In genomic region chr7:100101016-100101862, GRCh38 we compare ENCODE assay signal across 1 cellular context.
A peak's percentile ranks its signal among the peaks of the same experiment; 100 is the strongest.
TF ChIP-seq lines count a peak whose summit lies in the region.

A gene with protein sequence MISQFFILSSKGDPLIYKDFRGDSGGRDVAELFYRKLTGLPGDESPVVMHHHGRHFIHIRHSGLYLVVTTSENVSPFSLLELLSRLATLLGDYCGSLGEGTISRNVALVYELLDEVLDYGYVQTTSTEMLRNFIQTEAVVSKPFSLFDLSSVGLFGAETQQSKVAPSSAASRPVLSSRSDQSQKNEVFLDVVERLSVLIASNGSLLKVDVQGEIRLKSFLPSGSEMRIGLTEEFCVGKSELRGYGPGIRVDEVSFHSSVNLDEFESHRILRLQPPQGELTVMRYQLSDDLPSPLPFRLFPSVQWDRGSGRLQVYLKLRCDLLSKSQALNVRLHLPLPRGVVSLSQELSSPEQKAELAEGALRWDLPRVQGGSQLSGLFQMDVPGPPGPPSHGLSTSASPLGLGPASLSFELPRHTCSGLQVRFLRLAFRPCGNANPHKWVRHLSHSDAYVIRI (plus strand): TSS chr7:100101643. CDS start chr7:100101715, 72 bp downstream.
MCM7 (minus strand) TSS chr7:100101397; CDS start chr7:100101294, 103 bp downstream.

TF ChIP-seq in HEK293, 187 proteins besides CTCF, POLR2A, EP300 and RAD21 (continued from another document):
- TF ChIP-seq, protein P1, sequence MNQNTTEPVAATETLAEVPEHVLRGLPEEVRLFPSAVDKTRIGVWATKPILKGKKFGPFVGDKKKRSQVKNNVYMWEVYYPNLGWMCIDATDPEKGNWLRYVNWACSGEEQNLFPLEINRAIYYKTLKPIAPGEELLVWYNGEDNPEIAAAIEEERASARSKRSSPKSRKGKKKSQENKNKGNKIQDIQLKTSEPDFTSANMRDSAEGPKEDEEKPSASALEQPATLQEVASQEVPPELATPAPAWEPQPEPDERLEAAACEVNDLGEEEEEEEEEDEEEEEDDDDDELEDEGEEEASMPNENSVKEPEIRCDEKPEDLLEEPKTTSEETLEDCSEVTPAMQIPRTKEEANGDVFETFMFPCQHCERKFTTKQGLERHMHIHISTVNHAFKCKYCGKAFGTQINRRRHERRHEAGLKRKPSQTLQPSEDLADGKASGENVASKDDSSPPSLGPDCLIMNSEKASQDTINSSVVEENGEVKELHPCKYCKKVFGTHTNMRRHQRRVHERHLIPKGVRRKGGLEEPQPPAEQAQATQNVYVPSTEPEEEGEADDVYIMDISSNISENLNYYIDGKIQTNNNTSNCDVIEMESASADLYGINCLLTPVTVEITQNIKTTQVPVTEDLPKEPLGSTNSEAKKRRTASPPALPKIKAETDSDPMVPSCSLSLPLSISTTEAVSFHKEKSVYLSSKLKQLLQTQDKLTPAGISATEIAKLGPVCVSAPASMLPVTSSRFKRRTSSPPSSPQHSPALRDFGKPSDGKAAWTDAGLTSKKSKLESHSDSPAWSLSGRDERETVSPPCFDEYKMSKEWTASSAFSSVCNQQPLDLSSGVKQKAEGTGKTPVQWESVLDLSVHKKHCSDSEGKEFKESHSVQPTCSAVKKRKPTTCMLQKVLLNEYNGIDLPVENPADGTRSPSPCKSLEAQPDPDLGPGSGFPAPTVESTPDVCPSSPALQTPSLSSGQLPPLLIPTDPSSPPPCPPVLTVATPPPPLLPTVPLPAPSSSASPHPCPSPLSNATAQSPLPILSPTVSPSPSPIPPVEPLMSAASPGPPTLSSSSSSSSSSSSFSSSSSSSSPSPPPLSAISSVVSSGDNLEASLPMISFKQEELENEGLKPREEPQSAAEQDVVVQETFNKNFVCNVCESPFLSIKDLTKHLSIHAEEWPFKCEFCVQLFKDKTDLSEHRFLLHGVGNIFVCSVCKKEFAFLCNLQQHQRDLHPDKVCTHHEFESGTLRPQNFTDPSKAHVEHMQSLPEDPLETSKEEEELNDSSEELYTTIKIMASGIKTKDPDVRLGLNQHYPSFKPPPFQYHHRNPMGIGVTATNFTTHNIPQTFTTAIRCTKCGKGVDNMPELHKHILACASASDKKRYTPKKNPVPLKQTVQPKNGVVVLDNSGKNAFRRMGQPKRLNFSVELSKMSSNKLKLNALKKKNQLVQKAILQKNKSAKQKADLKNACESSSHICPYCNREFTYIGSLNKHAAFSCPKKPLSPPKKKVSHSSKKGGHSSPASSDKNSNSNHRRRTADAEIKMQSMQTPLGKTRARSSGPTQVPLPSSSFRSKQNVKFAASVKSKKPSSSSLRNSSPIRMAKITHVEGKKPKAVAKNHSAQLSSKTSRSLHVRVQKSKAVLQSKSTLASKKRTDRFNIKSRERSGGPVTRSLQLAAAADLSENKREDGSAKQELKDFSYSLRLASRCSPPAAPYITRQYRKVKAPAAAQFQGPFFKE (tag by site-specific recombination; IDR thresholded peaks at IDR 0.05; ENCODE audit: borderline replicate concordance), result 0 out of 2 replicates have a peak, but pooled peaks have one; percentile 12
- no peak; the same call in 1 of the 2 replicates for TF ChIP-seq ZFP69B (tag by site-specific recombination; IDR thresholded peaks at IDR 0.05)
- peak; percentile 33; the same call in 1 of the 2 replicates for TF ChIP-seq ZSCAN30 (tag by site-specific recombination; IDR thresholded peaks at IDR 0.05)
- peak; percentile 62; the same call in 1 of the 2 replicates for TF ChIP-seq HIC1 (tag by site-specific recombination; IDR thresholded peaks at IDR 0.05)
- TF ChIP-seq ZNF660 (tag by site-specific recombination; IDR thresholded peaks at IDR 0.05), result no peak
- TF ChIP-seq ZFP41 (tag by site-specific recombination; IDR thresholded peaks at IDR 0.05; ENCODE audit: borderline replicate concordance), result no peak
- TF ChIP-seq ZFHX2 (tag by site-specific recombination; conservative IDR thresholded peaks at IDR 0.05), result peak; percentile 62
- peak; percentile 78 for TF ChIP-seq ZBTB8A (tag by site-specific recombination; IDR thresholded peaks at IDR 0.05)
- no peak for TF ChIP-seq ZNF37A (tag by site-specific recombination; IDR thresholded peaks at IDR 0.05)
- TF ChIP-seq ZNF654 (tag by site-specific recombination; IDR thresholded peaks at IDR 0.05; ENCODE audit: low read depth), result no peak
- TF ChIP-seq ZNF398 (tag by site-specific recombination; IDR thresholded peaks at IDR 0.05), result no peak
- peak; percentile 73 for TF ChIP-seq ZBTB26 (tag by site-specific recombination; optimal IDR thresholded peaks at IDR 0.05)
- TF ChIP-seq SALL2 (tag by site-specific recombination; IDR thresholded peaks at IDR 0.05; ENCODE audit: borderline replicate concordance), result no peak
- 0 out of 2 replicates have a peak, but pooled peaks have one; percentile 32 for TF ChIP-seq ZNF837 (tag by site-specific recombination; IDR thresholded peaks at IDR 0.05)
- TF ChIP-seq EGR2 (tag by site-specific recombination; IDR thresholded peaks at IDR 0.05; ENCODE audit: low read depth), result peak; percentile 39; the same call in 1 of the 2 replicates
- no peak for TF ChIP-seq ZNF16 (tag by site-specific recombination; IDR thresholded peaks at IDR 0.05; ENCODE audit: low read depth)
- TF ChIP-seq KLF10 (tag by site-specific recombination; IDR thresholded peaks at IDR 0.05), result peak; percentile 12; the same call in 1 of the 2 replicates
- TF ChIP-seq ZNF239 (tag by site-specific recombination; IDR thresholded peaks at IDR 0.05), result 0 out of 2 replicates have a peak, but pooled peaks have one; percentile 42
- no peak for TF ChIP-seq HOXC10 (CRISPR knock-in tag; IDR thresholded peaks at IDR 0.05)
- TF ChIP-seq ZSCAN23 (tag by site-specific recombination; IDR thresholded peaks at IDR 0.05), result peak; percentile 85; the same call in 1 of the 2 replicates
- peak; percentile 96 for TF ChIP-seq ZNF341 (tag by site-specific recombination; IDR thresholded peaks at IDR 0.05; ENCODE audit: low read depth)
- peak; percentile 11; the same call in 1 of the 2 replicates for TF ChIP-seq ZNF629 (tag by site-specific recombination; IDR thresholded peaks at IDR 0.05)
- 0 out of 2 replicates have a peak, but pooled peaks have one; percentile 23 for TF ChIP-seq ZBTB21 (tag by site-specific recombination; IDR thresholded peaks at IDR 0.05)
- peak; percentile 40; the same call in 1 of the 2 replicates for TF ChIP-seq ZNF157 (tag by site-specific recombination; IDR thresholded peaks at IDR 0.05)
- no peak for TF ChIP-seq ZNF280C (tag by site-specific recombination; IDR thresholded peaks at IDR 0.05)
- peak; percentile 99 for TF ChIP-seq SCRT2 (tag by site-specific recombination; IDR thresholded peaks at IDR 0.05)
- TF ChIP-seq BCL11B (tag by site-specific recombination; IDR thresholded peaks at IDR 0.05; ENCODE audit: low read depth), result peak; percentile 94
- TF ChIP-seq ZNF843 (tag by site-specific recombination; IDR thresholded peaks at IDR 0.05), result peak; percentile 31; the same call in 1 of the 2 replicates
- peak; percentile 43 for TF ChIP-seq ZXDB (tag by site-specific recombination; IDR thresholded peaks at IDR 0.05)
- TF ChIP-seq, protein P2, sequence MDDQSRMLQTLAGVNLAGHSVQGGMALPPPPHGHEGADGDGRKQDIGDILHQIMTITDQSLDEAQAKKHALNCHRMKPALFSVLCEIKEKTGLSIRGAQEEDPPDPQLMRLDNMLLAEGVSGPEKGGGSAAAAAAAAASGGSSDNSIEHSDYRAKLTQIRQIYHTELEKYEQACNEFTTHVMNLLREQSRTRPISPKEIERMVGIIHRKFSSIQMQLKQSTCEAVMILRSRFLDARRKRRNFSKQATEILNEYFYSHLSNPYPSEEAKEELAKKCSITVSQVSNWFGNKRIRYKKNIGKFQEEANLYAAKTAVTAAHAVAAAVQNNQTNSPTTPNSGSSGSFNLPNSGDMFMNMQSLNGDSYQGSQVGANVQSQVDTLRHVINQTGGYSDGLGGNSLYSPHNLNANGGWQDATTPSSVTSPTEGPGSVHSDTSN (CRISPR knock-in tag; IDR thresholded peaks at IDR 0.05), result peak; percentile 98
- peak; percentile 97 for TF ChIP-seq ZNF449 (tag by site-specific recombination; IDR thresholded peaks at IDR 0.05)
- 0 out of 2 replicates have a peak, but pooled peaks have one; percentile 8 for TF ChIP-seq ZNF776 (tag by site-specific recombination; IDR thresholded peaks at IDR 0.05; ENCODE audit: borderline replicate concordance)
- TF ChIP-seq ZNF391 (tag by site-specific recombination; IDR thresholded peaks at IDR 0.05; ENCODE audit: borderline replicate concordance, low read depth), result 0 out of 2 replicates have a peak, but pooled peaks have one; percentile 36
- 0 out of 2 replicates have a peak, but pooled peaks have one; percentile 12 for TF ChIP-seq ZNF366 (tag by site-specific recombination; conservative IDR thresholded peaks at IDR 0.05)
- TF ChIP-seq SP7 (tag by site-specific recombination; IDR thresholded peaks at IDR 0.05), result peak; percentile 30
TF ChIP-seq in HEK293: peak in this region for 56.
